ENCODE assay signal across 9 cellular contexts in genomic region chr6:138815797-138816528, GRCh38. TPM values are rescaled to one million over a fixed set of nuclear protein-coding genes. Genes with fewer than 3 reads are reported as not detected.
DNase-seq lines count a peak whose midpoint lies in the region; ATAC-seq and TF ChIP-seq lines count a peak whose summit lies in the region.
"Had no signal": no experiment of that assay in that cellular context is flagged by ENCODE, and none has a peak within 500 bp of the region (broad histone marks: within the 10 kb centered on the region; RNA-seq: fewer than 3 reads in every experiment).

No MANE protein-coding gene starts in this region.

- no peaks in the 10 kb centered on the region for H3K9me2 ChIP-seq in SK-N-SH

- H3K4me3 ChIP-seq in AG04449 (ENCODE audit: low read depth, low read length) (no peak overlapping the region), GM12875 (ENCODE audit: low read depth, low read length) (no peak overlapping the region), SK-N-SH (ENCODE audit: low read depth in 2 of 2, low read length in 1 of 2) (no peak overlapping the region; a peak in 1 of 4 replicates), epithelial cell of proximal tubule (ENCODE audit: low read depth, low read length) (no peak overlapping the region)

- CTCF ChIA-PET in AG04449 (lab: Yijun Ruan, JAX) = interaction anchor here (0.7 to 9.5 kb wide), 29 partner anchors 9 to 549 kb away, joined by 3 to 123 read pairs (median 4); partner anchors contain the start of gene REPS1
- CTCF ChIA-PET in SK-N-SH (lab: Yijun Ruan, JAX) = interaction anchor here (0.7 to 2.8 kb wide), 28 partner anchors 9 to 711 kb away, joined by 3 to 38 read pairs (median 3); partner anchors contain the start of gene REPS1

- H2AFZ ChIP-seq in SK-N-SH (ENCODE audit: low read depth) = peak overlapping the region; percentile 66; the same call in 1 of the 2 replicates

- no peaks in the 10 kb centered on the region for H3K79me2 ChIP-seq in SK-N-SH (ENCODE audit: insufficient read depth)

- H3K27ac ChIP-seq in SK-N-SH (ENCODE audit: low read depth in 2 of 2, low read length in 1 of 2) = no peak overlapping the region

- POLR2A ChIA-PET in AG04449 (lab: Yijun Ruan, JAX) = no interaction called here
- POLR2A ChIA-PET in SK-N-SH (lab: Yijun Ruan, JAX) = interaction anchor here (0.5 kb wide), 1 partner anchor 171 kb away, joined by 4 read pairs; no protein-coding TSS in a partner anchor

- no peaks in the 10 kb centered on the region for H3K4me1 Mint-ChIP-seq in natural killer cell

- no peaks in the 10 kb centered on the region for H3K36me3 ChIP-seq in SK-N-SH (replicated peaks in 1 of 2; ENCODE audit: control insufficient read depth in 1 of 2, insufficient read depth in 2 of 2, low read length in 1 of 2)

- H3K4me1 ChIP-seq in SK-N-SH (ENCODE audit: control insufficient read depth in 1 of 2, insufficient read depth in 2 of 2, low read depth in 1 of 2, low read length in 1 of 2) = no peaks in the 10 kb centered on the region; a peak in 1 of 4 replicates

- H3K27ac Mint-ChIP-seq in natural killer cell = no peak overlapping the region

- H3F3A ChIP-seq in SK-N-SH (replicated peaks; ENCODE audit: insufficient read depth) = no peaks in the 10 kb centered on the region

- no peak overlapping the region for H3K4me3 Mint-ChIP-seq in natural killer cell

- no peaks in the 10 kb centered on the region for H4K20me1 ChIP-seq in SK-N-SH (ENCODE audit: insufficient read depth)

- TF ChIP-seq EP300 in SK-N-SH (IDR thresholded peaks at IDR 0.05; ENCODE audit: borderline replicate concordance in 1 of 2, low read depth in 1 of 2, low read length in 1 of 2) = no peak

- intact Hi-C loops in natural killer cell (cut with micrococcal nuclease) = loop anchor here (1.0 to 10.0 kb wide), 3 partner anchors 172 to 549 kb away; partner anchors contain the start of gene REPS1

- no peaks in the 10 kb centered on the region for H3K9me3 Mint-ChIP-seq in natural killer cell

- ATAC-seq in HG02759 (IDR thresholded peaks at IDR 0.05; ENCODE audit: unreplicated experiment) (peak; percentile 58), natural killer cell (peak; percentile 64 to 87 (median 81))

- H3K36me3 Mint-ChIP-seq in natural killer cell = no peaks in the 10 kb centered on the region

- DNase-seq in AG04449 (ENCODE audit: low read depth, low spot score) (peak; percentile 16), NCI-H1105 treated with DMSO at 0.1 percent for 48 hours (lab: John Stamatoyannopoulos, UW) (peak; percentile 84), SK-N-SH (peak; percentile 56), epithelial cell of proximal tubule (ENCODE audit: low read depth) (peak; percentile 29), natural killer cell (no peak), activated gamma-delta T cell (lab: John Stamatoyannopoulos, UW) (no peak)

- TF ChIP-seq CTCF in AG04449 (IDR thresholded peaks at IDR 0.05; ENCODE audit: insufficient read depth, low read length, missing control alignments) (peak; percentile 56), GM12875 (IDR thresholded peaks at IDR 0.05; ENCODE audit: borderline replicate concordance, insufficient read depth, low read depth, low read length) (peak; percentile 45; the same call in 1 of the 2 replicates), SK-N-SH (IDR thresholded peaks at IDR 0.05) (peak; percentile 71), epithelial cell of proximal tubule (conservative IDR thresholded peaks at IDR 0.05; ENCODE audit: low read depth, low read length) (peak; percentile 74), natural killer cell (IDR thresholded peaks at IDR 0.05) (peak; percentile 61)

- H3K27me3 ChIP-seq in SK-N-SH (ENCODE audit: insufficient read depth) = no peaks in the 10 kb centered on the region

- peak; percentile 85 for TF ChIP-seq RAD21 in SK-N-SH (IDR thresholded peaks at IDR 0.05; ENCODE audit: low read length)

- no peak overlapping the region for H3K9ac ChIP-seq in SK-N-SH

- H3K9me3 ChIP-seq in SK-N-SH = no peaks in the 10 kb centered on the region

- WGBS in SK-N-SH (ENCODE audit: low lambda C conversion rate) = 27% methylated on average over 4 of the region's 4 CpGs

- peaks cover 3 to 7% of the 10 kb centered on the region in 2 donors for H3K27me3 Mint-ChIP-seq in natural killer cell (ENCODE audit: low read depth in 2 of 2)

- H3K4me2 ChIP-seq in SK-N-SH = no peak overlapping the region

TF ChIP-seq in SK-N-SH, 30 proteins besides CTCF, POLR2A, EP300 and RAD21:
- peak; percentile 65 for TF ChIP-seq SMC3 (IDR thresholded peaks at IDR 0.05; ENCODE audit: low read depth, low read length)
- no peak for TF ChIP-seq RCOR1 (IDR thresholded peaks at IDR 0.05; ENCODE audit: low read length)

RNA-seq across cellular contexts. Expression of gene ECT2L, which starts 20.1 kb away (rescaled TPM):
- 0.02 TPM in 1 of 2 replicates, not detected in the other for polyA plus RNA-seq in SK-N-SH (2012; rRNA removed)
- polyA plus RNA-seq in SK-N-SH (2012; cell fraction: cytosol; rRNA removed) = 0.05 TPM in 1 of 2 replicates, not detected in the other
- polyA plus RNA-seq in SK-N-SH (2012; cell fraction: nucleus; rRNA removed) = 0.01 TPM in 2 replicates
- total RNA-seq in epithelial cell of proximal tubule (not detected in 2 replicates), natural killer cell (under 1 TPM in 1 of 3 donors, not detected in 2; 0.12 TPM)
- total RNA-seq: mononuclear cell had no signal

RNA-seq across cellular contexts. Expression of gene CCDC28A, which starts 42.4 kb away (rescaled TPM):
- polyA plus RNA-seq in SK-N-SH (2012; rRNA removed) = 11.4 and 13.4 TPM in 2 replicates
- polyA plus RNA-seq in SK-N-SH (2012; cell fraction: cytosol; rRNA removed) = 15.6 and 25.7 TPM in 2 replicates
- 5.2 and 9.0 TPM in 2 replicates for polyA plus RNA-seq in SK-N-SH (2012; cell fraction: nucleus; rRNA removed)
- 8.9 and 10.8 TPM in 2 replicates for total RNA-seq in epithelial cell of proximal tubule
- total RNA-seq in natural killer cell = 10 to 100 TPM; 22.2 to 25.4 (median 24.3) TPM

Comparison
In these comparisons a context has a peak if more than half of its experiments do, and no peak if none do; other contexts are left out.
1. DNase-seq: peak in AG04449 (single experiment), NCI-H1105 treated with DMSO at 0.1 percent for 48 hours (single experiment), SK-N-SH (single experiment) and epithelial cell of proximal tubule (single experiment); none in natural killer cell (single experiment) and activated gamma-delta T cell (single experiment).
2. Peak in every context shown above with its lines, with median percentiles within 50 percentile points of each other: CTCF ChIP-seq.